ENCODE assay signal across 8 cellular contexts in genomic region chr3:8253201-8253600, GRCh38.
"Had no signal": no experiment of that assay in that cellular context is flagged by ENCODE, and none has a peak within 500 bp of the region (broad histone marks: within the 10 kb centered on the region; RNA-seq: fewer than 3 reads in every experiment).

No MANE protein-coding gene starts in this region.

- H3K9me3 Mint-ChIP-seq: H9 had no signal

- H3K4me3 Mint-ChIP-seq: GM23338, H9 had no signal

- H3K4me2 ChIP-seq: GM23338 had no signal

- H3K27ac Mint-ChIP-seq: GM23338 had no signal

- FAIRE-seq: H1, H54, HTR-8/SVneo, K562 had no signal

- H2AFZ ChIP-seq: GM23338 had no signal

- H3K4me3 ChIP-seq: GM23338, K562 had no signal

- DNase-seq: H9, HCEC 1CT, IMR-90 had no signal
